In genomic region chr5:138492552-138493045, GRCh38 we compare ENCODE assay signal across 1 cellular context.
TF ChIP-seq lines count a peak whose summit lies in the region.

No MANE protein-coding gene starts in this region.

TF ChIP-seq in K562, 482 proteins besides CTCF, POLR2A, EP300 and RAD21 (continued from another document):
- TF ChIP-seq UBTF (IDR thresholded peaks at IDR 0.05; ENCODE audit: borderline replicate concordance in 1 of 2, low read depth in 2 of 2, low read length in 2 of 2) (peak in 1 of 2 experiments; percentile 71; a peak in 1 of 4 replicates), ARID3B (CRISPR knock-in tag; IDR thresholded peaks at IDR 0.05; ENCODE audit: borderline replicate concordance) (no peak), HMG20B (CRISPR knock-in tag; IDR thresholded peaks at IDR 0.05) (no peak), CBX3 (IDR thresholded peaks at IDR 0.05; ENCODE audit: borderline replicate concordance in 1 of 2, low read length in 2 of 2) (no peak), TRIM25 (IDR thresholded peaks at IDR 0.05; ENCODE audit: borderline replicate concordance) (no peak), PTBP1 (IDR thresholded peaks at IDR 0.05; ENCODE audit: low read depth, low read length) (0 out of 2 replicates have a peak, but pooled peaks have one; percentile 6), KAT7 (CRISPR knock-in tag; IDR thresholded peaks at IDR 0.05; ENCODE audit: borderline replicate concordance) (peak; percentile 83; the same call in 1 of the 2 replicates), MTA2 (IDR thresholded peaks at IDR 0.05; ENCODE audit: low read depth) (no peak), CEBPG (CRISPR knock-in tag; IDR thresholded peaks at IDR 0.05) (no peak), CEBPG (tag; conservative IDR thresholded peaks at IDR 0.05 in 1 of 2, IDR thresholded peaks at IDR 0.05 in 1 of 2) (no peak), HINFP (tag; conservative IDR thresholded peaks at IDR 0.05; ENCODE audit: low read depth) (no peak), ETV1 (tag; conservative IDR thresholded peaks at IDR 0.05; ENCODE audit: low read depth) (0 out of 2 replicates have a peak, but pooled peaks have one; percentile 19), NR0B1 (IDR thresholded peaks at IDR 0.05; ENCODE audit: partially characterized antibody) (no peak), CEBPZ (IDR thresholded peaks at IDR 0.05; ENCODE audit: borderline replicate concordance, low read depth, low read length) (no peak), ZNF124 (CRISPR knock-in tag; IDR thresholded peaks at IDR 0.05) (no peak), SIN3B (IDR thresholded peaks at IDR 0.05; ENCODE audit: low read depth) (no peak), ZNF395 (CRISPR knock-in tag; IDR thresholded peaks at IDR 0.05) (no peak), TCFL5 (CRISPR knock-in tag; conservative IDR thresholded peaks at IDR 0.05) (no peak), THRA (IDR thresholded peaks at IDR 0.05) (no peak), ARID2 (IDR thresholded peaks at IDR 0.05) (no peak), EHMT2 (IDR thresholded peaks at IDR 0.05) (no peak), PML (IDR thresholded peaks at IDR 0.05; ENCODE audit: low read length) (peak; percentile 48; the same call in 1 of the 2 replicates), RBBP5 (IDR thresholded peaks at IDR 0.05; ENCODE audit: borderline replicate concordance, insufficient read depth, low read length, poor library complexity, severe bottlenecking) (no peak), ELK1 (CRISPR knock-in tag; IDR thresholded peaks at IDR 0.05) (no peak), ZNF785 (CRISPR knock-in tag; IDR thresholded peaks at IDR 0.05) (no peak), MYBL2 (IDR thresholded peaks at IDR 0.05; ENCODE audit: low read depth) (no peak), MYBL2 (CRISPR knock-in tag; IDR thresholded peaks at IDR 0.05; ENCODE audit: borderline replicate concordance) (no peak), HNRNPLL (IDR thresholded peaks at IDR 0.05; ENCODE audit: low read depth, low read length, poor library complexity, severe bottlenecking) (no peak), RNF219 (CRISPR knock-in tag; IDR thresholded peaks at IDR 0.05) (no peak), JUNB (CRISPR knock-in tag; conservative IDR thresholded peaks at IDR 0.05) (no peak), NCOR1 (IDR thresholded peaks at IDR 0.05) (no peak), ZNF717 (CRISPR knock-in tag; IDR thresholded peaks at IDR 0.05) (no peak), KLF10 (CRISPR knock-in tag; IDR thresholded peaks at IDR 0.05) (no peak), SP2 (IDR thresholded peaks at IDR 0.05; ENCODE audit: extremely low read depth, low read depth, low read length, poor library complexity, severe bottlenecking) (no peak), MLLT1 (IDR thresholded peaks at IDR 0.05) (peak in 1 of 2 experiments; percentile 32; a peak in 1 of 4 replicates), ZC3H11A (IDR thresholded peaks at IDR 0.05; ENCODE audit: low read depth, low read length) (no peak)
